Comparison of ENCODE assay signal across 12 cellular contexts in genomic region chr1:43435146-43436145, GRCh38. TPM values are rescaled to one million over a fixed set of nuclear protein-coding genes. Genes with fewer than 3 reads are reported as not detected.
DNase-seq lines count a peak whose midpoint lies in the region; ATAC-seq, FAIRE-seq and TF ChIP-seq lines count a peak whose summit lies in the region.
"Had no signal": no experiment of that assay in that cellular context is flagged by ENCODE, and none has a peak within 500 bp of the region (broad histone marks: within the 10 kb centered on the region; RNA-seq: fewer than 3 reads in every experiment).

No MANE protein-coding gene starts in this region.

- no peak overlapping the region for H3K9ac ChIP-seq in kidney (ENCODE audit: low read length in 2 of 2)

- no peak for TF ChIP-seq POLR2A in gastroesophageal sphincter (IDR thresholded peaks at IDR 0.05)

- H3K4me1 ChIP-seq in gastroesophageal sphincter: peaks cover 0 to 23% (median 9%) of the 10 kb centered on the region in 3 donors
- peaks cover 6 to 10% of the 10 kb centered on the region in 2 donors for H3K4me1 ChIP-seq in kidney (ENCODE audit: control insufficient read depth in 1 of 2, insufficient read depth in 1 of 2, low read depth in 1 of 2, low read length in 2 of 2)

- CTCF ChIA-PET in WTC11 (lab: Charles Lee): interaction anchor here (0.7 kb wide), 1 partner anchor 499 kb away, joined by 3 read pairs; no protein-coding TSS in a partner anchor

- H3K4me3 ChIP-seq in gastroesophageal sphincter: no peak overlapping the region
- H3K4me3 ChIP-seq in kidney (ENCODE audit: low read length in 2 of 2): no peak overlapping the region

- no peak for TF ChIP-seq EP300 in gastroesophageal sphincter (IDR thresholded peaks at IDR 0.05)

- no peaks in the 10 kb centered on the region for H3K9me3 Mint-ChIP-seq in WTC11
- H3K9me3 Mint-ChIP-seq in nephron progenitor cell: no peaks in the 10 kb centered on the region

- H3K27me3 ChIP-seq in gastroesophageal sphincter: no peaks in the 10 kb centered on the region

- POLR2A ChIA-PET in WTC11 (lab: Charles Lee): no interaction called here

- H3K36me3 Mint-ChIP-seq in WTC11: peaks cover 34% of the 10 kb centered on the region
- H3K36me3 Mint-ChIP-seq in nephron progenitor cell (ENCODE audit: low read depth): peaks cover 30% of the 10 kb centered on the region

- TF ChIP-seq CTCF in WTC11 (IDR thresholded peaks at IDR 0.05) (no peak), gastroesophageal sphincter (IDR thresholded peaks at IDR 0.05) (no peak), nephron progenitor cell (IDR thresholded peaks at IDR 0.05) (no peak), kidney (IDR thresholded peaks at IDR 0.05; ENCODE audit: borderline replicate concordance, extremely low read depth, insufficient read depth) (no peak)

- intact Hi-C loops in kidney (cut with DNase I): no loop called here

- WGBS in gastroesophageal sphincter (ENCODE audit: low coverage in 1 of 2), 2 donors: 54 to 58% methylated on average over 10 to 14 of the region's 14 CpGs

- FAIRE-seq in HTR-8/SVneo (lab: Jason Lieb, UNC) (no peak), kidney (lab: Jason Lieb, UNC) (no peak)

- H3K27ac ChIP-seq in gastroesophageal sphincter (peak overlapping the region; percentile 45 to 80 (median 74)), kidney (ENCODE audit: low read depth in 2 of 2, low read length in 2 of 2) (peak overlapping the region in 1 of 2 donors; percentile 47)

- H3K36me3 ChIP-seq in gastroesophageal sphincter (peaks cover 0 to 97% of the 10 kb centered on the region in 2 donors), kidney (ENCODE audit: control insufficient read depth in 1 of 2, insufficient read depth in 2 of 2, low read length in 2 of 2) (peaks cover 53 to 66% of the 10 kb centered on the region in 2 donors)

- peaks cover 3% of the 10 kb centered on the region for H3K4me1 Mint-ChIP-seq in WTC11
- H3K4me1 Mint-ChIP-seq in nephron progenitor cell: peaks cover 14% of the 10 kb centered on the region

- no peaks in the 10 kb centered on the region for H3K27me3 Mint-ChIP-seq in WTC11 (ENCODE audit: low read depth)
- H3K27me3 Mint-ChIP-seq in nephron progenitor cell (ENCODE audit: low read depth, poor library complexity): peaks cover 4% of the 10 kb centered on the region

- ATAC-seq in WTC11: peak; percentile 82
- ATAC-seq in gastroesophageal sphincter: peak; percentile 93
- no peak for ATAC-seq in GM21447 (IDR thresholded peaks at IDR 0.05; ENCODE audit: unreplicated experiment)

- peak overlapping the region; percentile 6; the same call in 1 of the 2 replicates for H3K27ac Mint-ChIP-seq in WTC11
- H3K27ac Mint-ChIP-seq in nephron progenitor cell: peak overlapping the region; percentile 37

- no peak overlapping the region for H3K4me3 Mint-ChIP-seq in WTC11
- no peak overlapping the region for H3K4me3 Mint-ChIP-seq in nephron progenitor cell

- DNase-seq in AG20443 (ENCODE audit: low spot score): peak; percentile 91
- DNase-seq in WTC11 (ENCODE audit: low spot score): peak; percentile 10
- DNase-seq in nephron progenitor cell: no peak
- no peak for DNase-seq in HTR-8/SVneo (ENCODE audit: insufficient read length, low spot score)
- no peak for DNase-seq in kidney
- DNase-seq in HCEC 1CT: no peak
- DNase-seq: activated CD4-positive, CD25-positive, alpha-beta regulatory T cell; DMS53; NCI-H748 treated with DMSO at 0.1 percent for 48 hours; stimulated activated CD4-positive, alpha-beta T cell treated with anti-CD3 and anti-CD28 coated beads, Interleukin-12 subunit alpha, Interleukin-12 subunit beta, amount 100 ng/mL, for 4 hours had no signal

- H3K9me3 ChIP-seq in gastroesophageal sphincter: no peaks in the 10 kb centered on the region
- no peaks in the 10 kb centered on the region for H3K9me3 ChIP-seq in kidney (ENCODE audit: control insufficient read depth in 1 of 2, low read length in 2 of 2)

TF ChIP-seq in WTC11, 78 proteins besides CTCF, POLR2A, EP300 and RAD21:
- TF ChIP-seq ZNF396 (CRISPR knock-in tag; IDR thresholded peaks at IDR 0.05; ENCODE audit: borderline replicate concordance) (no peak), CREB1 (CRISPR knock-in tag; IDR thresholded peaks at IDR 0.05) (no peak), IRF1 (CRISPR knock-in tag; IDR thresholded peaks at IDR 0.05) (no peak), NR1H2 (CRISPR knock-in tag; IDR thresholded peaks at IDR 0.05) (no peak), ATF1 (CRISPR knock-in tag; IDR thresholded peaks at IDR 0.05) (no peak), RORB (CRISPR knock-in tag; IDR thresholded peaks at IDR 0.05) (no peak)

RNA-seq across cellular contexts. Expression of gene HYI, which starts 18.3 kb away (rescaled TPM):
- 23.2 to 24.5 TPM (median 24.2 TPM) in 3 replicates for total RNA-seq in WTC11 (2021)
- 100 to 1,000 TPM in 1 of 4 donors, 10 to 100 TPM in 3; 29.4 to 116 (median 50.8) TPM for total RNA-seq in gastroesophageal sphincter
- total RNA-seq in kidney: 50.5 TPM
- 91.2 TPM for polyA plus RNA-seq in kidney (ENCODE audit: insufficient read depth, low read depth, low replicate concordance)

RNA-seq across cellular contexts. Expression of gene SZT2, which starts 45.7 kb away (rescaled TPM):
- total RNA-seq in WTC11 (2021): 20.2 to 28.4 TPM (median 21.5 TPM) in 3 replicates
- total RNA-seq in gastroesophageal sphincter: 10 to 100 TPM; 13.1 to 40.0 (median 35.1) TPM
- 66.8 TPM for total RNA-seq in kidney
- polyA plus RNA-seq in kidney (ENCODE audit: insufficient read depth, low read depth, low replicate concordance): 10.4 TPM

RNA-seq across cellular contexts. Expression of gene MED8, which starts 45.8 kb away (rescaled TPM):
- 17.7 to 19.5 TPM (median 18.0 TPM) in 3 replicates for total RNA-seq in WTC11 (2021)
- 10 to 100 TPM; 31.4 to 41.1 (median 33.6) TPM for total RNA-seq in gastroesophageal sphincter
- 36.5 TPM for total RNA-seq in kidney
- polyA plus RNA-seq in kidney (ENCODE audit: insufficient read depth, low read depth, low replicate concordance): 44.3 TPM

Comparison
In these comparisons a context has a peak if more than half of its experiments do, and no peak if none do; other contexts are left out.
1. DNase-seq: peak in AG20443 (single experiment) and WTC11 (single experiment); none in nephron progenitor cell (single experiment), HTR-8/SVneo (single experiment), kidney (single experiment) and HCEC 1CT (single experiment).